In the genomic region with DNA sequence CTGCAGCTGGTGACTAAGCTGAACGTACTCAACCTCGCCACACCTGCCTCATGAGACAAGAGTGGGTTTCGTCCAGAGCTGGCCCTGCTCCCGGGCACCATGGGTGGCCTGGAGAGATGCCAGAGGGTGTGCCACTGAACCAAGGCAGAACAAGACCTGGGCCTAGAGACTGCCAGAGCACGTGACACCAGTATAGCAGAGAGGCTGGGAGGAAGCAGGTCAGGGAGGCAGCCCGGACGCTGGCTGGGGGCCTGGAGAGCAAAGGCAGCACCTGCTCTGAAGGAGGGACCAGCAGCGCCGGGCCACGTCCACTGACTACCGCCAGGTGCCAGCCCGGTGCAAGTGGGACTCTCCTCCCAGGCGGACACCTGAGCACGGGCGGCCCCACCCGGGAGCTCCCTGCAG, we compare ENCODE assay signal across 8 cellular contexts. TPM values are rescaled to one million over a fixed set of nuclear protein-coding genes. Genes with fewer than 3 reads are reported as not detected.
A peak's percentile ranks its signal among the peaks of the same experiment; 100 is the strongest.
DNase-seq lines count a peak whose midpoint lies in the region; ATAC-seq, FAIRE-seq and TF ChIP-seq lines count a peak whose summit lies in the region.

No MANE protein-coding gene starts in this region.

- H3K27me3 ChIP-seq in pancreas (no peaks in the 10 kb centered on the region), mesendoderm (ENCODE audit: insufficient read depth, low read length, poor library complexity) (no peaks in the 10 kb centered on the region)

- no peak overlapping the region for H2BK5ac ChIP-seq in mesendoderm (ENCODE audit: low read length)

- peak; percentile 87 for DNase-seq in DMS53 (lab: John Stamatoyannopoulos, UW)
- peak; percentile 89 for DNase-seq in NCI-H2081 treated with DMSO at 0.1 percent for 48 hours (lab: John Stamatoyannopoulos, UW)
- DNase-seq in cerebellar cortex (ENCODE audit: low spot score) = peak; percentile 46
- peak; percentile 67 to 90 (median 80) for DNase-seq in pancreas
- DNase-seq in mesendoderm = no peak

- no peak for FAIRE-seq in pancreas (lab: Jason Lieb, UNC)

- H3K4me3 ChIP-seq in pancreas (no peak overlapping the region), mesendoderm (ENCODE audit: low read length) (no peak overlapping the region)

- no peak overlapping the region for H4K8ac ChIP-seq in mesendoderm (ENCODE audit: low read depth, low read length)

- no peaks in the 10 kb centered on the region for H3K79me2 ChIP-seq in mesendoderm (ENCODE audit: control insufficient read depth, insufficient read depth, low read length)

- no peak overlapping the region for H4K5ac ChIP-seq in mesendoderm (ENCODE audit: low read length)

- ATAC-seq in pancreas (peak; percentile 83 to 90 (median 90)), GM18861 (IDR thresholded peaks at IDR 0.05; ENCODE audit: unreplicated experiment) (no peak), GM21423 (IDR thresholded peaks at IDR 0.05; ENCODE audit: unreplicated experiment) (no peak), GM18502 (IDR thresholded peaks at IDR 0.05; ENCODE audit: poor library complexity, unreplicated experiment) (no peak)

- H3K9me3 ChIP-seq in pancreas = no peaks in the 10 kb centered on the region

- no peak overlapping the region for H3K4ac ChIP-seq in mesendoderm (ENCODE audit: low read depth, low read length)

- H3K36me3 ChIP-seq in pancreas = no peaks in the 10 kb centered on the region
- H3K36me3 ChIP-seq in mesendoderm (ENCODE audit: control insufficient read depth, insufficient read depth, low read length) = peaks cover 3% of the 10 kb centered on the region

- H2AK5ac ChIP-seq in mesendoderm (ENCODE audit: low read length) = no peak overlapping the region

- H3K4me1 ChIP-seq in pancreas (no peaks in the 10 kb centered on the region), mesendoderm (ENCODE audit: control insufficient read depth, low read depth, low read length) (no peaks in the 10 kb centered on the region)

- H3K79me1 ChIP-seq in mesendoderm (ENCODE audit: low read length) = no peaks in the 10 kb centered on the region

- H3K4me2 ChIP-seq in mesendoderm (ENCODE audit: low read length) = no peak overlapping the region

- no peak for TF ChIP-seq CTCF in pancreas (IDR thresholded peaks at IDR 0.05)

- intact Hi-C loops in pancreas (cut with DNase I) = no loop called here

- WGBS in pancreas, 2 donors = 57 to 73% methylated on average over 12 to 16 of the region's 16 CpGs
- no CpG with 5 or more reads among the region's 16 CpGs for WGBS in mesendoderm (ENCODE audit: extremely low coverage, insufficient coverage, low lambda C conversion rate)

- H2BK15ac ChIP-seq in mesendoderm (replicated peaks; ENCODE audit: low read depth) = no peak overlapping the region

- no peak overlapping the region for H3K56ac ChIP-seq in mesendoderm (ENCODE audit: low read length)

- H3K9ac ChIP-seq in mesendoderm (ENCODE audit: low read length) = no peak overlapping the region

- H3K18ac ChIP-seq in mesendoderm (ENCODE audit: low read length) = no peak overlapping the region

- H3K23ac ChIP-seq in mesendoderm (ENCODE audit: low read length) = no peak overlapping the region

- H3K27ac ChIP-seq in pancreas (peak overlapping the region in 2 of 4 donors; percentile 26 to 30), mesendoderm (ENCODE audit: low read depth, low read length) (no peak overlapping the region)

- no peak overlapping the region for H2BK120ac ChIP-seq in mesendoderm (ENCODE audit: low read depth, low read length)

RNA-seq across cellular contexts. Expression of a gene that starts 7.3 kb away (rescaled TPM):
- total RNA-seq in pancreas = 10 to 100 TPM in 4 of 6 donors, 1 to 10 TPM in 2; 5.2 to 23.1 (median 10.6) TPM
- polyA plus RNA-seq in pancreas = 10 to 100 TPM in 1 of 2 donors, 1 to 10 TPM in 1; 2.9 to 12.0 TPM
- polyA plus RNA-seq in mesendoderm (2013, experiment 1 of 2) = 0.20 TPM
- polyA plus RNA-seq in mesendoderm (2013, experiment 2 of 2) = 0.07 TPM

Comparison
In these comparisons a context has a peak if more than half of its experiments do, and no peak if none do; other contexts are left out.
1. ATAC-seq: peak in pancreas (4 of 4); none in GM18861 (single experiment), GM21423 (single experiment) and GM18502 (single experiment).